Comparison of ENCODE assay signal across 1 cellular context in the genomic region with DNA sequence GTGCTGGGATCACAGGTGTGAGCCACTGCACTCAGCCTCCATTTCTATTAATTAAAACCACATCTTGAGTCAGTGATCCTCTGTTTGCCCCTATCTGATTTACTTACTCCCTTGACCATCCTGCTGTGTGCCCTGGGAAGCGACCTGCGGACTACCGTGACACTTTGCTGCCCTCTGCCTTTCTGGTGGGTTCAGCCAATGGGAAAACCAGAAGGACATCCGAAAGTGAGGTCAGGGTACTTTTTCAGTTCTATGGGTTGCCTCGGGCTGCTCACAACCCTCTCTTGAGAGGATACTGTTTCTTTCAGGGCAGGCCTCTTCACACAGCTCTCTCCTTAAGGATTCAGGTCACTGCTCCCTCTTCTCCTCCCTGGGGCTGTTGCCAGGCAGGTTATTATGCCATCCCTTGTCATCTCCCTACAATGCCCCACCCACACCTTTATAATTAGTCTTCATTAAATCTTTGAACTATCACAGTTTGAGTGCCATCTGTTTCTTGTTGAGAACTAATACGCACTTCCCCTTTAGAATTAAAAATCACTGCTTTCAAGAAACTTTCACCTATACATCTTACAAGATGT.
TF ChIP-seq lines count a peak whose summit lies in the region.

No MANE protein-coding gene starts in this region.

TF ChIP-seq in HepG2, 621 proteins besides CTCF, POLR2A, EP300 and RAD21:
- peak; percentile 18; the same call in 1 of the 2 replicates for TF ChIP-seq STAG1 (CRISPR knock-in tag; IDR thresholded peaks at IDR 0.05)
- TF ChIP-seq ZNF160 (CRISPR knock-in tag; IDR thresholded peaks at IDR 0.05), result no peak
